Comparison of ENCODE assay signal across 20 cellular contexts in the genomic region with DNA sequence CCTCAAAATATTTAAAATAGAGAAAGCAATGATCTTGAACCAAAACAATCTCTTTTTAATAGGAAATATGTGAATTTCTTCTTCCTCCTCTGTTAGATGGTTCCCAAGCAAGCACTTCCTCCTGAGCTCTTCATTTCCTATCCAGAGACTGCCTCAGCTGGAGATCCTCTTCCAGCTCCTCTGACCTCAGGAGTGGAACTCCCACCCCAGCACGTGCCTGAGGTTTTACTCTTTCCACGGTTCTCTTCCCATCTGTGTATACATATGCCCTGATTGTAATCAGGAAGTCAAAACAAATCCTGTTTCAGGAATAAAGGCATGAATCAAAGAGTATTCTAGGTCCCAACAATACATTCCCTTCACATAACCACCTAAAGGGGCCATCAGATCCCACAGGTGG. TPM values are rescaled to one million over a fixed set of nuclear protein-coding genes. Genes with fewer than 3 reads are reported as not detected.
DNase-seq lines count a peak whose midpoint lies in the region; ATAC-seq, FAIRE-seq and TF ChIP-seq lines count a peak whose summit lies in the region.
"Had no signal": no experiment of that assay in that cellular context is flagged by ENCODE, and none has a peak within 500 bp of the region (broad histone marks: within the 10 kb centered on the region; RNA-seq: fewer than 3 reads in every experiment).

No MANE protein-coding gene starts in this region.

- H3K4me3 ChIP-seq in BLaER1, result no peak overlapping the region
- H3K4me3 ChIP-seq in LNCaP clone FGC (ENCODE audit: low read depth, low read length), result no peak overlapping the region
- H3K4me3 ChIP-seq in pancreas, result no peak overlapping the region
- no peak overlapping the region for H3K4me3 ChIP-seq in brain microvascular endothelial cell (ENCODE audit: low read depth, low read length)
- H3K4me3 ChIP-seq: upper lobe of left lung had no signal

- H3K27ac ChIP-seq in BLaER1, result no peak overlapping the region
- H3K27ac ChIP-seq in pancreas, result peak overlapping the region in 3 of 4 donors; percentile 13 to 54 (median 45)
- no peak overlapping the region for H3K27ac ChIP-seq in brain microvascular endothelial cell

- peak overlapping the region; percentile 84 for H3K27ac Mint-ChIP-seq in endothelial cell (ENCODE audit: unreplicated experiment)
- H3K27ac Mint-ChIP-seq: activated CD4-positive, alpha-beta T cell treated with anti-CD3 and anti-CD28 coated beads for 36 hours; activated CD8-positive, alpha-beta memory T cell treated with anti-CD3 and anti-CD28 coated beads, Interleukin-2, amount 10 ng/mL, durations not matched to agents 7 days and 5 days had no signal

- no peak overlapping the region for H3K4me3 Mint-ChIP-seq in endothelial cell (ENCODE audit: unreplicated experiment)
- H3K4me3 Mint-ChIP-seq: activated CD4-positive, alpha-beta T cell treated with anti-CD3 and anti-CD28 coated beads for 36 hours; activated CD8-positive, alpha-beta memory T cell treated with anti-CD3 and anti-CD28 coated beads, Interleukin-2, amount 10 ng/mL, durations not matched to agents 7 days and 5 days had no signal

- peaks cover 71% of the 10 kb centered on the region for H4K20me1 ChIP-seq in BLaER1

- H3K9ac ChIP-seq in BLaER1, result no peak overlapping the region

- H3K9me3 ChIP-seq in BLaER1 (no peaks in the 10 kb centered on the region), pancreas (no peaks in the 10 kb centered on the region)
- H3K9me3 ChIP-seq: SK-N-SH, upper lobe of left lung had no signal

- DNase-seq in LNCaP clone FGC (ENCODE audit: low read depth) (peak; percentile 50), endothelial cell (ENCODE audit: low spot score) (no peak), pancreas (no peak), NCI-H187 treated with DMSO at 0.1 percent for 48 hours (lab: John Stamatoyannopoulos, UW) (no peak), SW480 (ENCODE audit: low spot score) (no peak), brain microvascular endothelial cell (no peak), activated gamma-delta T cell treated with Interleukin-2 at 50 U/mL for 16 hours (no peak)
- DNase-seq: activated CD4-positive, alpha-beta T cell treated with anti-CD3 and anti-CD28 coated beads for 36 hours; activated CD8-positive, alpha-beta memory T cell treated with anti-CD3 and anti-CD28 coated beads, Interleukin-2, amount 10 ng/mL, durations not matched to agents 7 days and 5 days; GDM1; hypothalamus; Karpas-422; midbrain; NCI-H1417 treated with DMSO at 0.1 percent for 48 hours; NCI-H2171 treated with DMSO at 0.1 percent for 48 hours; SK-N-SH; upper lobe of left lung had no signal

- H3K36me3 Mint-ChIP-seq in endothelial cell (ENCODE audit: low read depth, unreplicated experiment), result peaks cover 8% of the 10 kb centered on the region

- H3K36me3 ChIP-seq in BLaER1 (no peaks in the 10 kb centered on the region), pancreas (no peaks in the 10 kb centered on the region), brain microvascular endothelial cell (replicated peaks) (no peaks in the 10 kb centered on the region)
- H3K36me3 ChIP-seq: upper lobe of left lung had no signal

- H3K4me1 ChIP-seq in BLaER1, result peaks cover 53% of the 10 kb centered on the region
- H3K4me1 ChIP-seq in pancreas, result peaks cover 24 to 36% (median 36%) of the 10 kb centered on the region in 3 donors

- H3K9me3 Mint-ChIP-seq in endothelial cell (ENCODE audit: unreplicated experiment), result no peaks in the 10 kb centered on the region

- H3K27me3 ChIP-seq in BLaER1 (no peaks in the 10 kb centered on the region), pancreas (no peaks in the 10 kb centered on the region), brain microvascular endothelial cell (replicated peaks) (no peaks in the 10 kb centered on the region)
- H3K27me3 ChIP-seq: upper lobe of left lung had no signal

- in situ Hi-C loops in brain microvascular endothelial cell (cut with HindIII; ENCODE audit: low pct_ligation_motif_present, low sequenced_read_pairs), result no loop called here

- 23 to 34% methylated on average over 2 of the region's 2 CpGs for WGBS in pancreas, 2 donors

- TF ChIP-seq CTCF in LNCaP clone FGC (IDR thresholded peaks at IDR 0.05; ENCODE audit: control insufficient read depth, extremely low read depth, insufficient read depth), result no peak
- TF ChIP-seq CTCF in endothelial cell (IDR thresholded peaks at IDR 0.05; ENCODE audit: unreplicated experiment), result no peak
- no peak for TF ChIP-seq CTCF in pancreas (IDR thresholded peaks at IDR 0.05)
- no peak for TF ChIP-seq CTCF in brain microvascular endothelial cell (IDR thresholded peaks at IDR 0.05; ENCODE audit: low read depth, low read length, missing control alignments)

- peaks cover 69% of the 10 kb centered on the region for H3K4me1 Mint-ChIP-seq in endothelial cell (ENCODE audit: unreplicated experiment)

- no peak for FAIRE-seq in pancreas (lab: Jason Lieb, UNC)
- FAIRE-seq: keratinocyte had no signal

- intact Hi-C loops in pancreas (cut with DNase I), result no loop called here

- H3K27me3 Mint-ChIP-seq in endothelial cell (ENCODE audit: unreplicated experiment), result peaks cover 9% of the 10 kb centered on the region
- H3K27me3 Mint-ChIP-seq: activated CD4-positive, alpha-beta T cell treated with anti-CD3 and anti-CD28 coated beads for 36 hours had no signal

- peak in 1 of 4 donors; percentile 9 for ATAC-seq in pancreas
- ATAC-seq: activated CD4-positive, alpha-beta T cell treated with anti-CD3 and anti-CD28 coated beads for 36 hours; activated CD8-positive, alpha-beta memory T cell treated with anti-CD3 and anti-CD28 coated beads, Interleukin-2, amount 10 ng/mL, durations not matched to agents 7 days and 5 days had no signal

- H3K4me2 ChIP-seq in BLaER1, result peak overlapping the region; percentile 27; the same call in 1 of the 2 replicates

RNA-seq across cellular contexts. Expression of a gene that starts 5.6 kb away (rescaled TPM):
- total RNA-seq in endothelial cell (ENCODE audit: unreplicated experiment), result 77.0 TPM
- 10 to 100 TPM; 15.0 to 24.3 (median 18.4) TPM for total RNA-seq in pancreas
- 10 to 100 TPM in 1 of 2 donors, 1 to 10 TPM in 1; 5.1 to 10.9 TPM for polyA plus RNA-seq in pancreas

RNA-seq across cellular contexts. Expression of a gene that starts 11.8 kb away (rescaled TPM):
- total RNA-seq in endothelial cell (ENCODE audit: unreplicated experiment) (0.33 TPM), pancreas (under 1 TPM in 2 of 6 donors, not detected in 4; 0.12 to 0.19 TPM)
- polyA plus RNA-seq in pancreas, result under 1 TPM in 1 of 2 donors, not detected in 1; 0.02 TPM
- total RNA-seq: activated CD4-positive, alpha-beta T cell treated with anti-CD3 and anti-CD28 coated beads for 36 hours; activated CD8-positive, alpha-beta memory T cell treated with anti-CD3 and anti-CD28 coated beads, Interleukin-2, amount 10 ng/mL, durations not matched to agents 7 days and 5 days; pulmonary artery endothelial cell had no signal
- polyA plus RNA-seq: keratinocyte, SK-N-SH had no signal

RNA-seq across cellular contexts. Expression of a gene that starts 41.8 kb away (rescaled TPM):
- 130 TPM for total RNA-seq in endothelial cell (ENCODE audit: unreplicated experiment)
- total RNA-seq in pancreas, result 10 to 100 TPM; 28.5 to 52.3 (median 39.7) TPM
- 10 to 100 TPM; 67.7 to 88.8 TPM for polyA plus RNA-seq in pancreas

Comparison
In these comparisons a context has a peak if more than half of its experiments do, and no peak if none do; other contexts are left out.
1. H3K27ac ChIP-seq: peak in pancreas (3 of 4); none in BLaER1 (single experiment) and brain microvascular endothelial cell (single experiment).